In the genomic region with DNA sequence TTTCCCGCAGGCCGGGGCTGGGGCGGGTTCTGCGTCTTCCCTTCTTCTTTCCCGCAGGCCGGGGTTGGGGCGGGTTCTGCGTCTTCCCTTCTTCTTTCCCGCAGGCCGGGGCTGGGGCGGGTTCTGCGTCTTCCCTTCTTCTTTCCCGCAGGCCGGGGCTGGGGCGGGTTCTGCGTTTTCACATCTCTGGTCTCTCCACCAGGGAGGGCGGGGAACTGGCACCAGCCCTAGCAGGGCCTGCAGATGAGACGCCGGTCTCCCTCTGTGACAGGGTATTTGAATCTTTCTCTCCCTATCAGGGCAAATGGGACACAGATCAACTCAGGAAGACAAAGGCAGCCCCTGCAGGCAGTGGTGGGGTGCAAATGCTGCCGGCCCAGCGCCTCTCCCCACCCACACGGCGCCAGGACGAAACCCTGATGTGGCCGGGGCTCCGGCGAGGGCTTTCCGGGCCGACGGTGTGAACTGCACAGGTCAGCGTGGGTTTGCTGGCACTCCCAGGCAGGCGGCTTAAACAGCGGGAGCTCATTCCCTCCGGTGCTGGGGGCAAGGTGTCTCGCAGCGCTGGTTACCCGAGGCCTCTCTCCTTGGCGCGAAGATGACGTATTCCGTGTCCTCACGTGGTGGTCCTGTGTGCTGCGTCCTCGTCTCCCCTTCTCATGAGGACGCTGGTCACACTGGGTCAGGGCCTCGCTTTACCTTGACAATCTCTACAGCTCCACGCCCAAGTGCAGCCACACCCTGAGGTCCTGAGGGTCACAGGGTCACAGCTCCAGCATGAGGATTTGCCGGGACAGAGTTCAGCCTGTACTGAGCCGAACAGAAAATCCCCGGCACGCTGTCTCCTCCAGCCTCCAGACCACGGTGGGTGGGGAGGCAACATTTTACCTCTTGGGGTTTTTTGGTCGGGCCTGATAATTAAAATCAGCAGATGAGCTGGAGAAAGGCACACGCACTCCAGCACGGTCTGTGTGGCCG, we compare ENCODE assay signal across 2 cellular contexts.
TF ChIP-seq lines count a peak whose summit lies in the region.

No MANE protein-coding gene starts in this region.

TF ChIP-seq in IMR-90, 13 proteins besides CTCF, POLR2A, EP300 and RAD21:
- TF ChIP-seq CEBPB (IDR thresholded peaks at IDR 0.05; ENCODE audit: low read depth, low read length) (no peak), BHLHE40 (IDR thresholded peaks at IDR 0.05; ENCODE audit: low read depth, low read length) (no peak), FOS (IDR thresholded peaks at IDR 0.05; ENCODE audit: low read depth, low read length) (no peak), SMC3 (IDR thresholded peaks at IDR 0.05; ENCODE audit: low read depth, low read length) (no peak), MAZ (IDR thresholded peaks at IDR 0.05; ENCODE audit: borderline replicate concordance, low read depth, low read length) (no peak), MXI1 (IDR thresholded peaks at IDR 0.05; ENCODE audit: borderline replicate concordance, low read depth, low read length) (no peak), NFE2L2 (IDR thresholded peaks at IDR 0.05; ENCODE audit: low read depth, low read length) (no peak), MAFK (IDR thresholded peaks at IDR 0.05; ENCODE audit: low read depth, low read length) (no peak), CHD1 (IDR thresholded peaks at IDR 0.05; ENCODE audit: low read depth, low read length) (no peak), RFX5 (IDR thresholded peaks at IDR 0.05; ENCODE audit: low read depth, low read length) (no peak), RCOR1 (IDR thresholded peaks at IDR 0.05; ENCODE audit: insufficient replicate concordance, low read length) (no peak)
- TF ChIP-seq, protein P1, sequence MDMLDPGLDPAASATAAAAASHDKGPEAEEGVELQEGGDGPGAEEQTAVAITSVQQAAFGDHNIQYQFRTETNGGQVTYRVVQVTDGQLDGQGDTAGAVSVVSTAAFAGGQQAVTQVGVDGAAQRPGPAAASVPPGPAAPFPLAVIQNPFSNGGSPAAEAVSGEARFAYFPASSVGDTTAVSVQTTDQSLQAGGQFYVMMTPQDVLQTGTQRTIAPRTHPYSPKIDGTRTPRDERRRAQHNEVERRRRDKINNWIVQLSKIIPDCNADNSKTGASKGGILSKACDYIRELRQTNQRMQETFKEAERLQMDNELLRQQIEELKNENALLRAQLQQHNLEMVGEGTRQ (IDR thresholded peaks at IDR 0.05; ENCODE audit: low read depth, low read length): no peak
- TF ChIP-seq, protein P2, sequence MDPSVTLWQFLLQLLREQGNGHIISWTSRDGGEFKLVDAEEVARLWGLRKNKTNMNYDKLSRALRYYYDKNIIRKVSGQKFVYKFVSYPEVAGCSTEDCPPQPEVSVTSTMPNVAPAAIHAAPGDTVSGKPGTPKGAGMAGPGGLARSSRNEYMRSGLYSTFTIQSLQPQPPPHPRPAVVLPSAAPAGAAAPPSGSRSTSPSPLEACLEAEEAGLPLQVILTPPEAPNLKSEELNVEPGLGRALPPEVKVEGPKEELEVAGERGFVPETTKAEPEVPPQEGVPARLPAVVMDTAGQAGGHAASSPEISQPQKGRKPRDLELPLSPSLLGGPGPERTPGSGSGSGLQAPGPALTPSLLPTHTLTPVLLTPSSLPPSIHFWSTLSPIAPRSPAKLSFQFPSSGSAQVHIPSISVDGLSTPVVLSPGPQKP (IDR thresholded peaks at IDR 0.05; ENCODE audit: borderline replicate concordance, low read depth, low read length): no peak

TF ChIP-seq in WTC11, 78 proteins besides CTCF, POLR2A, EP300 and RAD21:
- TF ChIP-seq, protein P3, sequence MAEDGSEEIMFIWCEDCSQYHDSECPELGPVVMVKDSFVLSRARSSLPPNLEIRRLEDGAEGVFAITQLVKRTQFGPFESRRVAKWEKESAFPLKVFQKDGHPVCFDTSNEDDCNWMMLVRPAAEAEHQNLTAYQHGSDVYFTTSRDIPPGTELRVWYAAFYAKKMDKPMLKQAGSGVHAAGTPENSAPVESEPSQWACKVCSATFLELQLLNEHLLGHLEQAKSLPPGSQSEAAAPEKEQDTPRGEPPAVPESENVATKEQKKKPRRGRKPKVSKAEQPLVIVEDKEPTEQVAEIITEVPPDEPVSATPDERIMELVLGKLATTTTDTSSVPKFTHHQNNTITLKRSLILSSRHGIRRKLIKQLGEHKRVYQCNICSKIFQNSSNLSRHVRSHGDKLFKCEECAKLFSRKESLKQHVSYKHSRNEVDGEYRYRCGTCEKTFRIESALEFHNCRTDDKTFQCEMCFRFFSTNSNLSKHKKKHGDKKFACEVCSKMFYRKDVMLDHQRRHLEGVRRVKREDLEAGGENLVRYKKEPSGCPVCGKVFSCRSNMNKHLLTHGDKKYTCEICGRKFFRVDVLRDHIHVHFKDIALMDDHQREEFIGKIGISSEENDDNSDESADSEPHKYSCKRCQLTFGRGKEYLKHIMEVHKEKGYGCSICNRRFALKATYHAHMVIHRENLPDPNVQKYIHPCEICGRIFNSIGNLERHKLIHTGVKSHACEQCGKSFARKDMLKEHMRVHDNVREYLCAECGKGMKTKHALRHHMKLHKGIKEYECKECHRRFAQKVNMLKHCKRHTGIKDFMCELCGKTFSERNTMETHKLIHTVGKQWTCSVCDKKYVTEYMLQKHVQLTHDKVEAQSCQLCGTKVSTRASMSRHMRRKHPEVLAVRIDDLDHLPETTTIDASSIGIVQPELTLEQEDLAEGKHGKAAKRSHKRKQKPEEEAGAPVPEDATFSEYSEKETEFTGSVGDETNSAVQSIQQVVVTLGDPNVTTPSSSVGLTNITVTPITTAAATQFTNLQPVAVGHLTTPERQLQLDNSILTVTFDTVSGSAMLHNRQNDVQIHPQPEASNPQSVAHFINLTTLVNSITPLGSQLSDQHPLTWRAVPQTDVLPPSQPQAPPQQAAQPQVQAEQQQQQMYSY (CRISPR knock-in tag; IDR thresholded peaks at IDR 0.05): no peak
- no peak for TF ChIP-seq NR2C2 (CRISPR knock-in tag; IDR thresholded peaks at IDR 0.05)
- no peak for TF ChIP-seq SP1 (CRISPR knock-in tag; conservative IDR thresholded peaks at IDR 0.05)
- no peak for TF ChIP-seq FOXJ3 (CRISPR knock-in tag; IDR thresholded peaks at IDR 0.05; ENCODE audit: borderline replicate concordance)
- no peak for TF ChIP-seq NFYB (CRISPR knock-in tag; conservative IDR thresholded peaks at IDR 0.05; ENCODE audit: low read depth)
TF ChIP-seq in WTC11: peak in this region for 0.
